1 cellular context compared by ENCODE assay signal in the genomic region with DNA sequence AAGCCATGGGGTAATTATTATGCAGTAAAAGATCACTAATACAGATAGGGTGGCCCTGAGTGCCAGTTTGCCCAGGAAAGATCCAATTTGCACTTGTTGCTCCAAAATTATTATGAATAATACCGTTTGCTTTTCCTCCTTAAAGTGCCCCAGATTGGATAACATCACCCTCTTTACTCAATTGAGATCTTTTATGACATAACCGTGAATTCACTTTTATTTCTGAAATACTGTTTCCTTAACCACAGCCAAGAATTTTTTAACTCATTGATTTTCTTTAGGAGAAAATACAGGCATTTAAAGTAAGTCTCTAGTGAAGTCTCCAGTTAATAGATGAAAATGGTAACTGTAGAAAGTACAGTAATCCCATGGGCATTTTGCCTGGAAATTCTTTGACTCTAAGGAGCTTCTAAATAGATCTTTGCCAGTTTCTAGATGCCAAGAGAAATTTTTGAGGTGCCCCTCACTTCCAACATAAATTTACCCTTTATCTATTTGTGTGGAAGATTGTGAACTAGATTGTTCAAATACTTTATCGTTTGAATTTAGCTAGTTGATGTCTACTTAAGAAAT.
TF ChIP-seq lines count a peak whose summit lies in the region.

No MANE protein-coding gene starts in this region.

TF ChIP-seq in IMR-90, 13 proteins besides CTCF, POLR2A, EP300 and RAD21 (continued from another document):
- no peak for TF ChIP-seq CEBPB (IDR thresholded peaks at IDR 0.05; ENCODE audit: low read depth, low read length)
- TF ChIP-seq RCOR1 (IDR thresholded peaks at IDR 0.05; ENCODE audit: insufficient replicate concordance, low read length), result no peak
- no peak for TF ChIP-seq MAZ (IDR thresholded peaks at IDR 0.05; ENCODE audit: borderline replicate concordance, low read depth, low read length)
- TF ChIP-seq CHD1 (IDR thresholded peaks at IDR 0.05; ENCODE audit: low read depth, low read length), result no peak
- no peak for TF ChIP-seq NFE2L2 (IDR thresholded peaks at IDR 0.05; ENCODE audit: low read depth, low read length)
- TF ChIP-seq BHLHE40 (IDR thresholded peaks at IDR 0.05; ENCODE audit: low read depth, low read length), result no peak
- TF ChIP-seq RFX5 (IDR thresholded peaks at IDR 0.05; ENCODE audit: low read depth, low read length), result no peak
- no peak for TF ChIP-seq MXI1 (IDR thresholded peaks at IDR 0.05; ENCODE audit: borderline replicate concordance, low read depth, low read length)
- TF ChIP-seq, protein P1, sequence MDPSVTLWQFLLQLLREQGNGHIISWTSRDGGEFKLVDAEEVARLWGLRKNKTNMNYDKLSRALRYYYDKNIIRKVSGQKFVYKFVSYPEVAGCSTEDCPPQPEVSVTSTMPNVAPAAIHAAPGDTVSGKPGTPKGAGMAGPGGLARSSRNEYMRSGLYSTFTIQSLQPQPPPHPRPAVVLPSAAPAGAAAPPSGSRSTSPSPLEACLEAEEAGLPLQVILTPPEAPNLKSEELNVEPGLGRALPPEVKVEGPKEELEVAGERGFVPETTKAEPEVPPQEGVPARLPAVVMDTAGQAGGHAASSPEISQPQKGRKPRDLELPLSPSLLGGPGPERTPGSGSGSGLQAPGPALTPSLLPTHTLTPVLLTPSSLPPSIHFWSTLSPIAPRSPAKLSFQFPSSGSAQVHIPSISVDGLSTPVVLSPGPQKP (IDR thresholded peaks at IDR 0.05; ENCODE audit: borderline replicate concordance, low read depth, low read length), result no peak
TF ChIP-seq in IMR-90: peak in this region for 0.
